In genomic region chr2:10300997-10301945, GRCh38 we compare ENCODE assay signal across 1 cellular context.
TF ChIP-seq lines count a peak whose summit lies in the region.

No MANE protein-coding gene starts in this region.

TF ChIP-seq in HepG2, 621 proteins besides CTCF, POLR2A, EP300 and RAD21 (continued from another document and continues in another):
- TF ChIP-seq MNT (IDR thresholded peaks at IDR 0.05) (0 out of 2 replicates have a peak, but pooled peaks have one; percentile 29), HINFP (CRISPR knock-in tag; IDR thresholded peaks at IDR 0.05; ENCODE audit: low read depth) (peak; percentile 82), ZNF256 (CRISPR knock-in tag; conservative IDR thresholded peaks at IDR 0.05) (no peak), SETDB1 (CRISPR knock-in tag; IDR thresholded peaks at IDR 0.05; ENCODE audit: borderline replicate concordance) (no peak), NPAS2 (CRISPR knock-in tag; IDR thresholded peaks at IDR 0.05; ENCODE audit: borderline replicate concordance) (no peak), SNAI1 (CRISPR knock-in tag; IDR thresholded peaks at IDR 0.05; ENCODE audit: borderline replicate concordance) (peak; percentile 85; the same call in 1 of the 2 replicates), ZNF589 (CRISPR knock-in tag; conservative IDR thresholded peaks at IDR 0.05) (peak; percentile 76), ZNF772 (CRISPR knock-in tag; IDR thresholded peaks at IDR 0.05) (peak; percentile 84), EZH2 (conservative IDR thresholded peaks at IDR 0.05; ENCODE audit: low read depth, low read length) (no peak), ASH2L (IDR thresholded peaks at IDR 0.05; ENCODE audit: insufficient read length, low read depth, low read length) (peak; percentile 59), ZNF563 (CRISPR knock-in tag; IDR thresholded peaks at IDR 0.05) (peak; percentile 20; the same call in 1 of the 2 replicates), CBX2 (IDR thresholded peaks at IDR 0.05; ENCODE audit: low read depth, low read length) (no peak), CBX2 (CRISPR knock-in tag; IDR thresholded peaks at IDR 0.05; ENCODE audit: low read depth) (0 out of 2 replicates have a peak, but pooled peaks have one; percentile 26), IRF2 (CRISPR knock-in tag; IDR thresholded peaks at IDR 0.05) (peak; percentile 94), NR3C1 (CRISPR knock-in tag; IDR thresholded peaks at IDR 0.05) (no peak), ZNF367 (CRISPR knock-in tag; IDR thresholded peaks at IDR 0.05; ENCODE audit: borderline replicate concordance) (no peak), ZNF382 (CRISPR knock-in tag; IDR thresholded peaks at IDR 0.05; ENCODE audit: borderline replicate concordance) (no peak), BORCS8-MEF2B (CRISPR knock-in tag; IDR thresholded peaks at IDR 0.05) (peak; percentile 54; the same call in 1 of the 2 replicates), RFX1 (IDR thresholded peaks at IDR 0.05) (no peak), YEATS4 (CRISPR knock-in tag; IDR thresholded peaks at IDR 0.05; ENCODE audit: borderline replicate concordance) (peak; percentile 63), SALL1 (CRISPR knock-in tag; IDR thresholded peaks at IDR 0.05) (peak; percentile 90), ZNF232 (CRISPR knock-in tag; IDR thresholded peaks at IDR 0.05; ENCODE audit: borderline replicate concordance) (0 out of 2 replicates have a peak, but pooled peaks have one; percentile 45), ZNF460 (CRISPR knock-in tag; IDR thresholded peaks at IDR 0.05; ENCODE audit: borderline replicate concordance) (no peak), ZNF83 (CRISPR knock-in tag; IDR thresholded peaks at IDR 0.05; ENCODE audit: borderline replicate concordance) (peak; percentile 76; the same call in 1 of the 2 replicates), ARNTL (CRISPR knock-in tag; IDR thresholded peaks at IDR 0.05) (peak; percentile 84), FIP1L1 (IDR thresholded peaks at IDR 0.05; ENCODE audit: borderline replicate concordance, insufficient read depth, low read depth, low read length) (no peak; the same call in 1 of the 2 replicates), ZNF251 (CRISPR knock-in tag; IDR thresholded peaks at IDR 0.05) (peak; percentile 75; the same call in 1 of the 2 replicates), ELF4 (CRISPR knock-in tag; IDR thresholded peaks at IDR 0.05; ENCODE audit: borderline replicate concordance) (peak; percentile 64), HDAC6 (IDR thresholded peaks at IDR 0.05; ENCODE audit: low read depth, low read length) (no peak), ZNF597 (CRISPR knock-in tag; IDR thresholded peaks at IDR 0.05) (no peak), SNRNP70 (IDR thresholded peaks at IDR 0.05; ENCODE audit: low read depth, low read length) (no peak), ZNF143 (CRISPR knock-in tag; IDR thresholded peaks at IDR 0.05) (no peak; the same call in 1 of the 2 replicates), ATF1 (CRISPR knock-in tag; IDR thresholded peaks at IDR 0.05) (no peak), ZKSCAN1 (IDR thresholded peaks at IDR 0.05; ENCODE audit: low read length) (no peak), MXI1 (IDR thresholded peaks at IDR 0.05; ENCODE audit: borderline replicate concordance, low read depth, low read length) (peak; percentile 84; the same call in 1 of the 3 replicates), STAT5B (CRISPR knock-in tag; IDR thresholded peaks at IDR 0.05) (no peak), ZNF614 (CRISPR knock-in tag; IDR thresholded peaks at IDR 0.05; ENCODE audit: borderline replicate concordance) (peak; percentile 86; the same call in 1 of the 2 replicates), MEIS2 (CRISPR knock-in tag; IDR thresholded peaks at IDR 0.05) (peak; percentile 55; the same call in 1 of the 2 replicates), MLLT10 (CRISPR knock-in tag; IDR thresholded peaks at IDR 0.05) (no peak), RCOR2 (CRISPR knock-in tag; IDR thresholded peaks at IDR 0.05) (peak; percentile 80; the same call in 1 of the 2 replicates), ZNF296 (CRISPR knock-in tag; conservative IDR thresholded peaks at IDR 0.05) (peak; percentile 61), DNMT1 (CRISPR knock-in tag; IDR thresholded peaks at IDR 0.05) (no peak), ZNF747 (CRISPR knock-in tag; IDR thresholded peaks at IDR 0.05; ENCODE audit: borderline replicate concordance) (peak; percentile 34), ZNF691 (CRISPR knock-in tag; IDR thresholded peaks at IDR 0.05; ENCODE audit: borderline replicate concordance, low read depth) (no peak; the same call in 1 of the 2 replicates), ZNF20 (CRISPR knock-in tag; IDR thresholded peaks at IDR 0.05) (no peak), NRL (CRISPR knock-in tag; IDR thresholded peaks at IDR 0.05; ENCODE audit: borderline replicate concordance) (peak; percentile 39), ZNF180 (CRISPR knock-in tag; IDR thresholded peaks at IDR 0.05; ENCODE audit: borderline replicate concordance, low read depth) (no peak), XBP1 (CRISPR knock-in tag; IDR thresholded peaks at IDR 0.05) (peak; percentile 77; the same call in 1 of the 2 replicates), ZNF34 (CRISPR knock-in tag; IDR thresholded peaks at IDR 0.05; ENCODE audit: borderline replicate concordance) (peak; percentile 98)
- TF ChIP-seq, protein P1, sequence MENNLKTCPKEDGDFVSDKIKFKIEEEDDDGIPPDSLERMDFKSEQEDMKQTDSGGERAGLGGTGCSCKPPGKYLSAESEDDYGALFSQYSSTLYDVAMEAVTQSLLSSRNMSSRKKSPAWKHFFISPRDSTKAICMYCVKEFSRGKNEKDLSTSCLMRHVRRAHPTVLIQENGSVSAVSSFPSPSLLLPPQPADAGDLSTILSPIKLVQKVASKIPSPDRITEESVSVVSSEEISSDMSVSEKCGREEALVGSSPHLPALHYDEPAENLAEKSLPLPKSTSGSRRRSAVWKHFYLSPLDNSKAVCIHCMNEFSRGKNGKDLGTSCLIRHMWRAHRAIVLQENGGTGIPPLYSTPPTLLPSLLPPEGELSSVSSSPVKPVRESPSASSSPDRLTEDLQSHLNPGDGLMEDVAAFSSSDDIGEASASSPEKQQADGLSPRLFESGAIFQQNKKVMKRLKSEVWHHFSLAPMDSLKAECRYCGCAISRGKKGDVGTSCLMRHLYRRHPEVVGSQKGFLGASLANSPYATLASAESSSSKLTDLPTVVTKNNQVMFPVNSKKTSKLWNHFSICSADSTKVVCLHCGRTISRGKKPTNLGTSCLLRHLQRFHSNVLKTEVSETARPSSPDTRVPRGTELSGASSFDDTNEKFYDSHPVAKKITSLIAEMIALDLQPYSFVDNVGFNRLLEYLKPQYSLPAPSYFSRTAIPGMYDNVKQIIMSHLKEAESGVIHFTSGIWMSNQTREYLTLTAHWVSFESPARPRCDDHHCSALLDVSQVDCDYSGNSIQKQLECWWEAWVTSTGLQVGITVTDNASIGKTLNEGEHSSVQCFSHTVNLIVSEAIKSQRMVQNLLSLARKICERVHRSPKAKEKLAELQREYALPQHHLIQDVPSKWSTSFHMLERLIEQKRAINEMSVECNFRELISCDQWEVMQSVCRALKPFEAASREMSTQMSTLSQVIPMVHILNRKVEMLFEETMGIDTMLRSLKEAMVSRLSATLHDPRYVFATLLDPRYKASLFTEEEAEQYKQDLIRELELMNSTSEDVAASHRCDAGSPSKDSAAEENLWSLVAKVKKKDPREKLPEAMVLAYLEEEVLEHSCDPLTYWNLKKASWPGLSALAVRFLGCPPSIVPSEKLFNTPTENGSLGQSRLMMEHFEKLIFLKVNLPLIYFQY (CRISPR knock-in tag; IDR thresholded peaks at IDR 0.05; ENCODE audit: borderline replicate concordance), result peak; percentile 79; the same call in 1 of the 2 replicates
- TF ChIP-seq, protein P2, sequence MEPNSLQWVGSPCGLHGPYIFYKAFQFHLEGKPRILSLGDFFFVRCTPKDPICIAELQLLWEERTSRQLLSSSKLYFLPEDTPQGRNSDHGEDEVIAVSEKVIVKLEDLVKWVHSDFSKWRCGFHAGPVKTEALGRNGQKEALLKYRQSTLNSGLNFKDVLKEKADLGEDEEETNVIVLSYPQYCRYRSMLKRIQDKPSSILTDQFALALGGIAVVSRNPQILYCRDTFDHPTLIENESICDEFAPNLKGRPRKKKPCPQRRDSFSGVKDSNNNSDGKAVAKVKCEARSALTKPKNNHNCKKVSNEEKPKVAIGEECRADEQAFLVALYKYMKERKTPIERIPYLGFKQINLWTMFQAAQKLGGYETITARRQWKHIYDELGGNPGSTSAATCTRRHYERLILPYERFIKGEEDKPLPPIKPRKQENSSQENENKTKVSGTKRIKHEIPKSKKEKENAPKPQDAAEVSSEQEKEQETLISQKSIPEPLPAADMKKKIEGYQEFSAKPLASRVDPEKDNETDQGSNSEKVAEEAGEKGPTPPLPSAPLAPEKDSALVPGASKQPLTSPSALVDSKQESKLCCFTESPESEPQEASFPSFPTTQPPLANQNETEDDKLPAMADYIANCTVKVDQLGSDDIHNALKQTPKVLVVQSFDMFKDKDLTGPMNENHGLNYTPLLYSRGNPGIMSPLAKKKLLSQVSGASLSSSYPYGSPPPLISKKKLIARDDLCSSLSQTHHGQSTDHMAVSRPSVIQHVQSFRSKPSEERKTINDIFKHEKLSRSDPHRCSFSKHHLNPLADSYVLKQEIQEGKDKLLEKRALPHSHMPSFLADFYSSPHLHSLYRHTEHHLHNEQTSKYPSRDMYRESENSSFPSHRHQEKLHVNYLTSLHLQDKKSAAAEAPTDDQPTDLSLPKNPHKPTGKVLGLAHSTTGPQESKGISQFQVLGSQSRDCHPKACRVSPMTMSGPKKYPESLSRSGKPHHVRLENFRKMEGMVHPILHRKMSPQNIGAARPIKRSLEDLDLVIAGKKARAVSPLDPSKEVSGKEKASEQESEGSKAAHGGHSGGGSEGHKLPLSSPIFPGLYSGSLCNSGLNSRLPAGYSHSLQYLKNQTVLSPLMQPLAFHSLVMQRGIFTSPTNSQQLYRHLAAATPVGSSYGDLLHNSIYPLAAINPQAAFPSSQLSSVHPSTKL (CRISPR knock-in tag; IDR thresholded peaks at IDR 0.05), result peak; percentile 76
- TF ChIP-seq, protein P3, sequence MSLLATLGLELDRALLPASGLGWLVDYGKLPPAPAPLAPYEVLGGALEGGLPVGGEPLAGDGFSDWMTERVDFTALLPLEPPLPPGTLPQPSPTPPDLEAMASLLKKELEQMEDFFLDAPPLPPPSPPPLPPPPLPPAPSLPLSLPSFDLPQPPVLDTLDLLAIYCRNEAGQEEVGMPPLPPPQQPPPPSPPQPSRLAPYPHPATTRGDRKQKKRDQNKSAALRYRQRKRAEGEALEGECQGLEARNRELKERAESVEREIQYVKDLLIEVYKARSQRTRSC (CRISPR knock-in tag; IDR thresholded peaks at IDR 0.05; ENCODE audit: low read depth), result peak; percentile 97
